20 cellular contexts compared by ENCODE assay signal in genomic region chr6:125794342-125795137, GRCh38. TPM values are rescaled to one million over a fixed set of nuclear protein-coding genes. Genes with fewer than 3 reads are reported as not detected.
DNase-seq lines count a peak whose midpoint lies in the region; ATAC-seq, FAIRE-seq and TF ChIP-seq lines count a peak whose summit lies in the region.
"Had no signal": no experiment of that assay in that cellular context is flagged by ENCODE, and none has a peak within 500 bp of the region (broad histone marks: within the 10 kb centered on the region; RNA-seq: fewer than 3 reads in every experiment).

No MANE protein-coding gene starts in this region.

- peaks cover 59% of the 10 kb centered on the region for H3K4me1 Mint-ChIP-seq in activated T-cell treated with anti-CD3 and anti-CD28 coated beads, Interleukin-2, amount 50 U/mL, for 72 hours (ENCODE audit: low read depth)
- H3K4me1 Mint-ChIP-seq in activated T-helper 1 cell treated with anti-CD3 and anti-CD28 coated beads, Interleukin-12 subunit alpha, Interleukin-12 subunit beta, Interleukin-2, Interleukin-4 antibody, amounts not matched to agents 30 ng/mL and 10 ng/mL and 1 ng/mL, durations not matched to agents 14 hours and 24 hours and 36 hours (ENCODE audit: low read depth): peaks cover 63% of the 10 kb centered on the region
- peaks cover 19% of the 10 kb centered on the region for H3K4me1 Mint-ChIP-seq in GM23338

- BruUV-seq in endothelial cell of umbilical vein (replicated peaks; lab: Mats Ljungman, UMichigan): no TSS peak

- no peak for TF ChIP-seq POLR2A in endothelial cell of umbilical vein (IDR thresholded peaks at IDR 0.05; ENCODE audit: low read depth, low read length)
- TF ChIP-seq POLR2A in suprapubic skin (IDR thresholded peaks at IDR 0.05): no peak

- DNase-seq in activated T-cell treated with anti-CD3 and anti-CD28 coated beads, Interleukin-2, amount 50 U/mL, for 72 hours: no peak
- DNase-seq in activated T-cell treated with anti-CD3 and anti-CD28 coated beads, Interleukin-2, amount 50 U/mL, for 1 hour: no peak
- no peak for DNase-seq in activated T-helper 1 cell treated with anti-CD3 and anti-CD28 coated beads, Interleukin-12 subunit alpha, Interleukin-12 subunit beta, Interleukin-2, Interleukin-4 antibody, amounts not matched to agents 30 ng/mL and 10 ng/mL and 1 ng/mL, durations not matched to agents 14 hours and 24 hours and 36 hours (ENCODE audit: low spot score)
- no peak for DNase-seq in endothelial cell of umbilical vein (ENCODE audit: low read depth, low spot score)
- no peak for DNase-seq in suprapubic skin (ENCODE audit: low spot score in 2 of 2)
- no peak for DNase-seq in GM23338 (ENCODE audit: low spot score)
- no peak for DNase-seq in LoVo (ENCODE audit: low spot score)
- DNase-seq: ACHN; activated CD8-positive, alpha-beta memory T cell treated with anti-CD3 and anti-CD28 coated beads for 24 hours; DMS153; H7; hypothalamus; NCI-H1105; stimulated activated CD4-positive, alpha-beta T cell treated with anti-CD3 and anti-CD28 coated beads, Interleukin-12 subunit alpha, Interleukin-12 subunit beta, amount 100 ng/mL, for 4 hours; T-helper 9 cell had no signal

- H3F3A ChIP-seq in GM23338 (replicated peaks; ENCODE audit: low read depth): peaks cover 7% of the 10 kb centered on the region; the same call in 1 of the 2 replicates

- intact Hi-C loops in activated T-helper 1 cell treated with anti-CD3 and anti-CD28 coated beads, Interleukin-12 subunit alpha, Interleukin-12 subunit beta, Interleukin-2, Interleukin-4 antibody, amounts not matched to agents 30 ng/mL and 10 ng/mL and 1 ng/mL, durations not matched to agents 14 hours and 24 hours and 36 hours (cut with micrococcal nuclease): loop anchor here (1.0 to 10.0 kb wide), 6 partner anchors 13 to 1720 kb away; partner anchors contain the start of genes MTCL3 and RNF146
- intact Hi-C loops in endothelial cell of umbilical vein (cut with micrococcal nuclease): loop anchor here (1.0 to 5.0 kb wide), 5 partner anchors 9 to 113 kb away; no protein-coding TSS in a partner anchor

- no peaks in the 10 kb centered on the region for H3K36me3 ChIP-seq in endothelial cell of umbilical vein (ENCODE audit: control insufficient read depth in 2 of 2, extremely low read depth in 1 of 2, insufficient read depth in 2 of 2, low read length in 2 of 2)
- no peaks in the 10 kb centered on the region for H3K36me3 ChIP-seq in suprapubic skin
- H3K36me3 ChIP-seq in GM23338 (ENCODE audit: insufficient read depth): no peaks in the 10 kb centered on the region

- no peak overlapping the region for H2AFZ ChIP-seq in endothelial cell of umbilical vein (ENCODE audit: low read depth, low read length)
- H2AFZ ChIP-seq in GM23338: no peak overlapping the region

- WGBS in suprapubic skin: 88% methylated on average over 5 of the region's 5 CpGs

- peak overlapping the region in 2 of 3 experiments; percentile 9 to 96 for H3K4me3 ChIP-seq in endothelial cell of umbilical vein (replicated peaks in 1 of 3; ENCODE audit: insufficient read depth in 1 of 3, low read depth in 1 of 3, low read length in 3 of 3)
- peak overlapping the region; percentile 95 for H3K4me3 ChIP-seq in suprapubic skin
- H3K4me3 ChIP-seq in GM23338: no peak overlapping the region
- H3K4me3 ChIP-seq: lung had no signal

- H3K4me2 ChIP-seq in endothelial cell of umbilical vein (ENCODE audit: insufficient read depth, low read length): peak overlapping the region; percentile 98
- H3K4me2 ChIP-seq in GM23338: no peak overlapping the region

- H3K9ac ChIP-seq in endothelial cell of umbilical vein (replicated peaks; ENCODE audit: extremely low read depth, insufficient read depth, low read length): peak overlapping the region; percentile 84

- no peaks in the 10 kb centered on the region for H3K9me1 ChIP-seq in endothelial cell of umbilical vein (replicated peaks; ENCODE audit: control insufficient read depth, extremely low read depth, insufficient read depth, low read length)

- no peak for ATAC-seq in activated T-cell treated with anti-CD3 and anti-CD28 coated beads, Interleukin-2, amount 50 U/mL, for 72 hours (replicated peaks in 1 of 2)
- no peak for ATAC-seq in GM23338
- no peak for ATAC-seq in GM21576 (IDR thresholded peaks at IDR 0.05; ENCODE audit: unreplicated experiment)
- ATAC-seq: Panc1 had no signal

- no peak for TF ChIP-seq CTCF in endothelial cell of umbilical vein (IDR thresholded peaks at IDR 0.05; ENCODE audit: extremely low read depth in 1 of 2, insufficient read depth in 1 of 2, low read depth in 1 of 2, low read length in 2 of 2)
- TF ChIP-seq CTCF in suprapubic skin (IDR thresholded peaks at IDR 0.05): no peak
- TF ChIP-seq CTCF in GM23338 (conservative IDR thresholded peaks at IDR 0.05; ENCODE audit: low read depth in 2 of 2): no peak

- peak; percentile 47 for FAIRE-seq in endothelial cell of umbilical vein (lab: Jason Lieb, UNC)

- CTCF ChIA-PET in endothelial cell of umbilical vein (lab: Charles Lee): interaction anchor here (0.8 to 11.1 kb wide), 9 partner anchors 10 to 179 kb away, joined by 3 to 138 read pairs (median 5); partner anchors contain the start of gene HINT3

- dilution Hi-C loops in endothelial cell of umbilical vein (cut with MboI; ENCODE audit: extremely low pct_ligation_motif_present, low sequenced_read_pairs): no loop called here

- POLR2A ChIA-PET in endothelial cell of umbilical vein (lab: Charles Lee): no interaction called here

- H3K9me3 ChIP-seq in endothelial cell of umbilical vein (replicated peaks; ENCODE audit: control insufficient read depth, insufficient read depth, low read length) (no peaks in the 10 kb centered on the region), suprapubic skin (no peaks in the 10 kb centered on the region)

- H3K27ac Mint-ChIP-seq in activated T-cell treated with anti-CD3 and anti-CD28 coated beads, Interleukin-2, amount 50 U/mL, for 72 hours: peak overlapping the region; percentile 83
- peak overlapping the region; percentile 88 for H3K27ac Mint-ChIP-seq in activated T-helper 1 cell treated with anti-CD3 and anti-CD28 coated beads, Interleukin-12 subunit alpha, Interleukin-12 subunit beta, Interleukin-2, Interleukin-4 antibody, amounts not matched to agents 30 ng/mL and 10 ng/mL and 1 ng/mL, durations not matched to agents 14 hours and 24 hours and 36 hours
- H3K27ac Mint-ChIP-seq in GM23338: no peak overlapping the region
- H3K27ac Mint-ChIP-seq: type B pancreatic cell had no signal

- H3K9me2 ChIP-seq in GM23338 (ENCODE audit: insufficient read depth): no peaks in the 10 kb centered on the region

- H3K9me3 Mint-ChIP-seq in activated T-cell treated with anti-CD3 and anti-CD28 coated beads, Interleukin-2, amount 50 U/mL, for 72 hours: no peaks in the 10 kb centered on the region
- no peaks in the 10 kb centered on the region for H3K9me3 Mint-ChIP-seq in activated T-helper 1 cell treated with anti-CD3 and anti-CD28 coated beads, Interleukin-12 subunit alpha, Interleukin-12 subunit beta, Interleukin-2, Interleukin-4 antibody, amounts not matched to agents 30 ng/mL and 10 ng/mL and 1 ng/mL, durations not matched to agents 14 hours and 24 hours and 36 hours
- no peaks in the 10 kb centered on the region for H3K9me3 Mint-ChIP-seq in GM23338
- H3K9me3 Mint-ChIP-seq: type B pancreatic cell had no signal

- H4K20me1 ChIP-seq in endothelial cell of umbilical vein (replicated peaks; ENCODE audit: control insufficient read depth, extremely low read depth, insufficient read depth, low read length): no peaks in the 10 kb centered on the region
- no peaks in the 10 kb centered on the region for H4K20me1 ChIP-seq in GM23338 (replicated peaks; ENCODE audit: insufficient read depth)

- no peaks in the 10 kb centered on the region for H3K27me3 ChIP-seq in endothelial cell of umbilical vein (ENCODE audit: control insufficient read depth in 2 of 2, insufficient read depth in 2 of 2, low read length in 2 of 2)
- no peaks in the 10 kb centered on the region for H3K27me3 ChIP-seq in suprapubic skin
- no peaks in the 10 kb centered on the region for H3K27me3 ChIP-seq in GM23338 (ENCODE audit: insufficient read depth)

- peaks cover 3 to 9% of the 10 kb centered on the region in 2 donors for H3K36me3 Mint-ChIP-seq in activated T-cell treated with anti-CD3 and anti-CD28 coated beads, Interleukin-2, amount 50 U/mL, for 72 hours (ENCODE audit: insufficient read depth in 2 of 2)
- peaks cover 24% of the 10 kb centered on the region for H3K36me3 Mint-ChIP-seq in activated T-helper 1 cell treated with anti-CD3 and anti-CD28 coated beads, Interleukin-12 subunit alpha, Interleukin-12 subunit beta, Interleukin-2, Interleukin-4 antibody, amounts not matched to agents 30 ng/mL and 10 ng/mL and 1 ng/mL, durations not matched to agents 14 hours and 24 hours and 36 hours (ENCODE audit: low read depth)
- H3K36me3 Mint-ChIP-seq in GM23338 (ENCODE audit: low read depth): no peaks in the 10 kb centered on the region

- peaks cover 62% of the 10 kb centered on the region for H3K79me2 ChIP-seq in endothelial cell of umbilical vein (ENCODE audit: control insufficient read depth, insufficient read depth, low read length)
- peaks cover 13% of the 10 kb centered on the region for H3K79me2 ChIP-seq in GM23338 (replicated peaks; ENCODE audit: insufficient read depth)

- peak overlapping the region; percentile 2 to 88 for H3K4me3 Mint-ChIP-seq in activated T-cell treated with anti-CD3 and anti-CD28 coated beads, Interleukin-2, amount 50 U/mL, for 72 hours
- H3K4me3 Mint-ChIP-seq in activated T-helper 1 cell treated with anti-CD3 and anti-CD28 coated beads, Interleukin-12 subunit alpha, Interleukin-12 subunit beta, Interleukin-2, Interleukin-4 antibody, amounts not matched to agents 30 ng/mL and 10 ng/mL and 1 ng/mL, durations not matched to agents 14 hours and 24 hours and 36 hours: no peak overlapping the region
- H3K4me3 Mint-ChIP-seq in GM23338: no peak overlapping the region

- H3K27ac ChIP-seq in endothelial cell of umbilical vein (ENCODE audit: insufficient read depth, low read depth, low read length) (peak overlapping the region; percentile 81), suprapubic skin (peak overlapping the region; percentile 72), GM23338 (ENCODE audit: low read depth) (no peak overlapping the region)

- H3K27me3 Mint-ChIP-seq in activated T-cell treated with anti-CD3 and anti-CD28 coated beads, Interleukin-2, amount 50 U/mL, for 72 hours (ENCODE audit: low read depth): no peaks in the 10 kb centered on the region
- H3K27me3 Mint-ChIP-seq in activated T-helper 1 cell treated with anti-CD3 and anti-CD28 coated beads, Interleukin-12 subunit alpha, Interleukin-12 subunit beta, Interleukin-2, Interleukin-4 antibody, amounts not matched to agents 30 ng/mL and 10 ng/mL and 1 ng/mL, durations not matched to agents 14 hours and 24 hours and 36 hours (ENCODE audit: insufficient read depth): no peaks in the 10 kb centered on the region
- H3K27me3 Mint-ChIP-seq in GM23338 (ENCODE audit: insufficient read depth, low read depth, poor library complexity): peaks cover 4% of the 10 kb centered on the region
- H3K27me3 Mint-ChIP-seq: type B pancreatic cell had no signal

- H3K4me1 ChIP-seq in endothelial cell of umbilical vein (ENCODE audit: control insufficient read depth, extremely low read depth, insufficient read depth, low read length) (peaks cover 41% of the 10 kb centered on the region), suprapubic skin (peaks cover 54% of the 10 kb centered on the region), GM23338 (ENCODE audit: insufficient read depth) (peaks cover 13% of the 10 kb centered on the region)

- no peak for TF ChIP-seq EP300 in suprapubic skin (IDR thresholded peaks at IDR 0.05)

RNA-seq across cellular contexts. Expression of gene NCOA7, which starts 3.8 kb away (rescaled TPM):
- 10 to 100 TPM; 59.6 to 69.1 TPM for total RNA-seq in activated T-cell treated with anti-CD3 and anti-CD28 coated beads, Interleukin-2, amount 50 U/mL, for 72 hours
- total RNA-seq in activated T-helper 1 cell treated with anti-CD3 and anti-CD28 coated beads, Interleukin-12 subunit alpha, Interleukin-12 subunit beta, Interleukin-2, Interleukin-4 antibody, amounts not matched to agents 30 ng/mL and 10 ng/mL and 1 ng/mL, durations not matched to agents 14 hours and 24 hours and 36 hours: 56.1 and 59.3 TPM in 2 replicates
- total RNA-seq in endothelial cell of umbilical vein (58.2 and 71.2 TPM in 2 replicates), suprapubic skin (10 to 100 TPM; 11.1 to 28.4 (median 22.1) TPM)
- polyA plus RNA-seq in endothelial cell of umbilical vein (20.3 and 27.7 TPM in 2 replicates), GM23338 (2016; fragmentation: Nextera tagmentation; extraction: Ambion mirVana) (15.7 and 17.1 TPM in 2 replicates)
- polyA plus RNA-seq in endothelial cell of umbilical vein (2011; cell fraction: cytosol; rRNA removed): 25.3 and 29.9 TPM in 2 replicates
- polyA plus RNA-seq in endothelial cell of umbilical vein (2011; cell fraction: nucleus; rRNA removed): 57.9 and 62.1 TPM in 2 replicates
- 39.7 and 40.1 TPM in 2 replicates for polyA plus RNA-seq in endothelial cell of umbilical vein (2012)
- polyA minus RNA-seq in endothelial cell of umbilical vein: 111 and 159 TPM in 2 replicates
- 52.8 TPM for polyA minus RNA-seq in endothelial cell of umbilical vein (2011; cell fraction: cytosol; rRNA and poly(A)+ RNA removed)
- polyA minus RNA-seq in endothelial cell of umbilical vein (2011; cell fraction: nucleus; rRNA and poly(A)+ RNA removed): 62.9 and 65.0 TPM in 2 replicates
- 9.3 and 14.8 TPM in 2 replicates for total RNA-seq in GM23338 (2014; rRNA removed; shearing (Covaris generic))

RNA-seq across cellular contexts. Expression of gene HEY2, which starts 45.1 kb away (rescaled TPM):
- total RNA-seq in activated T-cell treated with anti-CD3 and anti-CD28 coated beads, Interleukin-2, amount 50 U/mL, for 72 hours: under 1 TPM in 1 of 2 donors, not detected in 1; 0.12 TPM
- total RNA-seq in activated T-helper 1 cell treated with anti-CD3 and anti-CD28 coated beads, Interleukin-12 subunit alpha, Interleukin-12 subunit beta, Interleukin-2, Interleukin-4 antibody, amounts not matched to agents 30 ng/mL and 10 ng/mL and 1 ng/mL, durations not matched to agents 14 hours and 24 hours and 36 hours: not detected in 2 replicates
- total RNA-seq in endothelial cell of umbilical vein: not detected in 2 replicates
- polyA plus RNA-seq in endothelial cell of umbilical vein: 0.03 and 0.07 TPM in 2 replicates
- 0.03 TPM in 2 replicates for polyA plus RNA-seq in endothelial cell of umbilical vein (2011; cell fraction: cytosol; rRNA removed)
- 0.10 and 0.26 TPM in 2 replicates for polyA plus RNA-seq in endothelial cell of umbilical vein (2011; cell fraction: nucleus; rRNA removed)
- 0.74 and 0.92 TPM in 2 replicates for polyA plus RNA-seq in endothelial cell of umbilical vein (2012)
- not detected in 2 replicates for polyA minus RNA-seq in endothelial cell of umbilical vein
- not detected for polyA minus RNA-seq in endothelial cell of umbilical vein (2011; cell fraction: cytosol; rRNA and poly(A)+ RNA removed)
- polyA minus RNA-seq in endothelial cell of umbilical vein (2011; cell fraction: nucleus; rRNA and poly(A)+ RNA removed): not detected in 2 replicates
- 1 to 10 TPM in 3 of 4 donors, under 1 TPM in 1; 0.76 to 3.0 (median 1.9) TPM for total RNA-seq in suprapubic skin
- 3.7 and 4.3 TPM in 2 replicates for total RNA-seq in GM23338 (2014; rRNA removed; shearing (Covaris generic))
- polyA plus RNA-seq in GM23338 (2016; fragmentation: Nextera tagmentation; extraction: Ambion mirVana): 7.7 and 8.5 TPM in 2 replicates
- total RNA-seq: NCI-H460 had no signal

Comparison
In these comparisons a context has a peak if more than half of its experiments do, and no peak if none do; other contexts are left out.
1. H3K4me3 Mint-ChIP-seq: peak in activated T-cell treated with anti-CD3 and anti-CD28 coated beads, Interleukin-2, amount 50 U/mL, for 72 hours (2 of 2); none in activated T-helper 1 cell treated with anti-CD3 and anti-CD28 coated beads, Interleukin-12 subunit alpha, Interleukin-12 subunit beta, Interleukin-2, Interleukin-4 antibody, amounts not matched to agents 30 ng/mL and 10 ng/mL and 1 ng/mL, durations not matched to agents 14 hours and 24 hours and 36 hours (single experiment) and GM23338 (single experiment).